In the genomic region with DNA sequence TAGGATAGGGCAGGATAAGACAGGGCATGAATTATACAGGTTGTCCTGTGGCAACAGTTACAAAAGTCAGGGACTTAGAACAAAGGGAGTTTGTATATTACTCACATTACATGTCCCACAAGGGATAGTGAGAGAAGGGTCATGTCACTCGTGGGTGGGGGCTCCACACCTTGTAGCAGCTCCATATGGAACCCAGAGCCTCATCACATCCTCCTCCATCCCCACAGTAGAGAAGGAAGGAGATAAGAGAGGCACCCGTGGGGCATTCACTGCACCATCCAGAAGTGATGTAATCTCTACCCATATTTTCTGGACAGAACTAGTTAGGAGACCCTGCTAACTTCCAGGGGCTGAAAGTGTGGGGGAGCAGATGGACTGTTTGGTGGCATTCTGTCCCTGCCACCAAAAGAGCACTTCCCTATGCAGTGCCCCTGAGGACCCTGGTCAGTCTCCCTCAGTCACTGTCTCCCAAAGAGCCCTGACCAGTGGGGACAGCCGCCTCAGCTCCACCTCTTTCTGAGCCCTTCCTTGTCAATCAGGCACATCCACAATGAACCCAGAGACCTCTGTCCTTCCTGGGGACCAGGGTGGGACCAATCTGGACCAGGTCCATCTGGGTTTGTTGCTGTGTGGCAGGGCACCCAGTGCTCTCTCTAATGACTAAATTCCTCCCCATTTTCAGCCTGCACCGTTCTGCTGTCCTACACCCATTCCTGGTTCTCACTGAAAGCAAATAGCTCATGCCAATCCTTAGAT, we compare ENCODE assay signal across 36 cellular contexts.
"Had no signal": no experiment of that assay in that cellular context is flagged by ENCODE, and none has a peak within 500 bp of the region (broad histone marks: within the 10 kb centered on the region; RNA-seq: fewer than 3 reads in every experiment).

No MANE protein-coding gene starts in this region.

- H3K4me1 ChIP-seq: ascending aorta, Peyer's patch had no signal

- H3K27me3 ChIP-seq: ascending aorta, cardiac muscle cell, Peyer's patch had no signal

- H3K4me1 Mint-ChIP-seq: activated naive CD4-positive, alpha-beta T cell treated with anti-CD3 and anti-CD28 coated beads, Interleukin-2, amount 50 U/mL, for 24 hours; activated naive CD8-positive, alpha-beta T cell treated with anti-CD3 and anti-CD28 coated beads, Interleukin-2, amount 10 ng/mL, durations not matched to agents 7 days and 5 days; central memory CD8-positive, alpha-beta T cell had no signal

- H3K4me3 Mint-ChIP-seq: activated B cell treated with CpG ODN at 0.5 μM for 24 hours; activated CD4-positive, alpha-beta memory T cell treated with anti-CD3 and anti-CD28 coated beads for 36 hours; activated naive CD4-positive, alpha-beta T cell treated with anti-CD3 and anti-CD28 coated beads, Interleukin-2, amount 50 U/mL, for 24 hours; activated naive CD8-positive, alpha-beta T cell treated with anti-CD3 and anti-CD28 coated beads, Interleukin-2, amount 10 ng/mL, durations not matched to agents 7 days and 5 days; activated T-cell treated with anti-CD3 and anti-CD28 coated beads, Interleukin-2, amount 50 U/mL, for 24 hours; central memory CD8-positive, alpha-beta T cell had no signal

- H3K36me3 ChIP-seq: ascending aorta, cardiac muscle cell, Peyer's patch had no signal

- H3K36me3 Mint-ChIP-seq: activated CD4-positive, alpha-beta memory T cell treated with anti-CD3 and anti-CD28 coated beads for 36 hours; activated naive CD4-positive, alpha-beta T cell treated with anti-CD3 and anti-CD28 coated beads, Interleukin-2, amount 50 U/mL, for 24 hours; activated naive CD8-positive, alpha-beta T cell treated with anti-CD3 and anti-CD28 coated beads, Interleukin-2, amount 10 ng/mL, durations not matched to agents 7 days and 5 days had no signal

- ATAC-seq: PC-3, Right ventricle myocardium inferior had no signal

- H3K27ac ChIP-seq: ascending aorta, cardiac muscle cell, Peyer's patch, RWPE1, VCaP had no signal

- DNase-seq: activated B cell treated with CpG ODN at 0.5 μM for 24 hours; activated CD4-positive, alpha-beta memory T cell treated with anti-CD3 and anti-CD28 coated beads for 36 hours; activated CD4-positive, alpha-beta T cell treated with anti-CD3 and anti-CD28 coated beads for 4 hours; activated CD4-positive, alpha-beta T cell treated with anti-CD3 and anti-CD28 coated beads, Interleukin-2, amount 50 U/mL, for 1 hour; activated CD4-positive, CD25-positive, alpha-beta regulatory T cell treated with anti-CD3 and anti-CD28 coated beads, Interleukin-2, amount 50 U/mL, for 72 hours; activated gamma-delta T cell; activated naive CD4-positive, alpha-beta T cell treated with Interleukin-2 at 50 U/mL for 16 hours; activated naive CD8-positive, alpha-beta T cell treated with anti-CD3 and anti-CD28 coated beads, Interleukin-2, amount 10 ng/mL, durations not matched to agents 7 days and 5 days; activated T-cell treated with anti-CD3 and anti-CD28 coated beads, Interleukin-2, amount 50 U/mL, for 24 hours; amygdala; KG1; NCI-H1092 treated with DMSO at 0.1 percent for 48 hours; NCI-H1417; NCI-H146; NCI-H187; NCI-H2029 treated with DMSO at 0.1 percent for 48 hours; NCI-H2107; NCI-H2171; NCI-H510A; NCI-H526; NCI-H748 treated with DMSO at 0.1 percent for 48 hours; NK-92 treated with Interleukin-12 subunit alpha and Interleukin-12 subunit beta, amount 100 ng/mL, for 24 hours; PC-3; Peyer's patch; SW 1271; T-helper 1 cell; T-helper 2 cell; T-helper 9 cell had no signal

- H3K4me3 ChIP-seq: ascending aorta, cardiac muscle cell, Peyer's patch had no signal

- H3K27ac Mint-ChIP-seq: activated B cell treated with CpG ODN at 0.5 μM for 24 hours; activated CD4-positive, alpha-beta memory T cell treated with anti-CD3 and anti-CD28 coated beads for 36 hours; activated naive CD4-positive, alpha-beta T cell treated with anti-CD3 and anti-CD28 coated beads, Interleukin-2, amount 50 U/mL, for 24 hours; activated naive CD8-positive, alpha-beta T cell treated with anti-CD3 and anti-CD28 coated beads, Interleukin-2, amount 10 ng/mL, durations not matched to agents 7 days and 5 days; activated T-cell treated with anti-CD3 and anti-CD28 coated beads, Interleukin-2, amount 50 U/mL, for 24 hours; activated T-helper 2 cell treated with anti-CD3 and anti-CD28 coated beads, Interferon-gamma antibody, Interleukin-2, Interleukin-4, amounts not matched to agents 10 μg/mL and 5 μg/mL and 100 μg/mL, durations not matched to agents 14 hours and 24 hours and 36 hours had no signal

- H3K9me3 ChIP-seq: ascending aorta, Peyer's patch had no signal

- H3K9me3 Mint-ChIP-seq: activated B cell treated with CpG ODN at 0.5 μM for 24 hours; activated CD4-positive, alpha-beta memory T cell treated with anti-CD3 and anti-CD28 coated beads for 36 hours; activated naive CD4-positive, alpha-beta T cell treated with anti-CD3 and anti-CD28 coated beads, Interleukin-2, amount 50 U/mL, for 24 hours; activated naive CD8-positive, alpha-beta T cell treated with anti-CD3 and anti-CD28 coated beads, Interleukin-2, amount 10 ng/mL, durations not matched to agents 7 days and 5 days; activated T-cell treated with anti-CD3 and anti-CD28 coated beads, Interleukin-2, amount 50 U/mL, for 24 hours; activated T-helper 2 cell treated with anti-CD3 and anti-CD28 coated beads, Interferon-gamma antibody, Interleukin-2, Interleukin-4, amounts not matched to agents 10 μg/mL and 5 μg/mL and 100 μg/mL, durations not matched to agents 14 hours and 24 hours and 36 hours; central memory CD8-positive, alpha-beta T cell had no signal
